In the genomic region with DNA sequence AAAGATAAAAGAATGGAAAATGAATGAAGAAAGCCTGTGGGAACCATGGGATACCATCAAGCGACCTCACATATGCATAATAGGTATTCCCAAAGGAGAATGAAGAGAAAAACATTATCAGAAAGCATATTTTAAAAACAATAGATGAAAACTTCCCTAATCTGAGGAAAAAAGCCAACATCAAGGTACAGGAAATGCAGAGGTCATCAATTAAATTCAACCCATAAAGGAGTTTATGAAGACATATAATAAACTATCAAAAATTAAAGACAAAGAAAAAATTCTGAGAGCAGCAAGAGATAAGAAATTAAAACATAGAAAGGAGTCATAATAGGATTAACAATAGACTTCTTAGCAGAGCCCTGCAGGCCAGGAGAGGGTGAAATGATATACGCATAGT, we compare ENCODE assay signal across 20 cellular contexts.
A peak's percentile ranks its signal among the peaks of the same experiment; 100 is the strongest.
DNase-seq lines count a peak whose midpoint lies in the region; ATAC-seq, FAIRE-seq and TF ChIP-seq lines count a peak whose summit lies in the region.
"Had no signal": no experiment of that assay in that cellular context is flagged by ENCODE, and none has a peak within 500 bp of the region (broad histone marks: within the 10 kb centered on the region; RNA-seq: fewer than 3 reads in every experiment).

No MANE protein-coding gene starts in this region.

- H3K36me3 Mint-ChIP-seq in astrocyte (ENCODE audit: low read depth, unreplicated experiment) = no peaks in the 10 kb centered on the region
- no peaks in the 10 kb centered on the region for H3K36me3 Mint-ChIP-seq in T-helper 2 cell treated with Interferon-gamma antibody and Interleukin-4, amounts not matched to agents 5 μg/mL and 100 μg/mL, for 36 hours (ENCODE audit: low read depth)
- H3K36me3 Mint-ChIP-seq: CD4-positive, alpha-beta memory T cell had no signal

- WGBS in HepG2 (ENCODE audit: low lambda C conversion rate) = 40% methylated on average over 2 of the region's 2 CpGs
- WGBS in right lobe of liver (ENCODE audit: insufficient coverage, low coverage, low lambda C conversion rate, missing lambda C conversion rate) = 38% methylated on average over 2 of the region's 2 CpGs

- TF ChIP-seq POLR2A in HepG2 (IDR thresholded peaks at IDR 0.05; ENCODE audit: insufficient read depth in 1 of 2, low read depth in 2 of 2, low read length in 2 of 2) = no peak
- TF ChIP-seq POLR2A in right lobe of liver (IDR thresholded peaks at IDR 0.05) = no peak
- TF ChIP-seq POLR2A in Peyer's patch (IDR thresholded peaks at IDR 0.05) = no peak

- H3K4me2 ChIP-seq in HepG2 (ENCODE audit: low read depth, low read length) = no peak overlapping the region
- H3K4me2 ChIP-seq in astrocyte (ENCODE audit: low read length) = no peak overlapping the region

- no peaks in the 10 kb centered on the region for H3K4me1 ChIP-seq in HepG2 (ENCODE audit: insufficient read depth, low read length)
- no peaks in the 10 kb centered on the region for H3K4me1 ChIP-seq in right lobe of liver
- H3K4me1 ChIP-seq in HUES48 (ENCODE audit: control insufficient read depth, insufficient read depth, low read length) = peaks cover 24% of the 10 kb centered on the region
- peaks cover 30% of the 10 kb centered on the region for H3K4me1 ChIP-seq in astrocyte (ENCODE audit: insufficient read depth, low read length)
- no peaks in the 10 kb centered on the region for H3K4me1 ChIP-seq in Peyer's patch

- H3K9ac ChIP-seq in HepG2 (ENCODE audit: insufficient read depth, low read depth, low read length) (no peak overlapping the region), HUES48 (ENCODE audit: low read depth, low read length) (no peak overlapping the region), astrocyte (ENCODE audit: low read length) (no peak overlapping the region)

- H3K9me3 Mint-ChIP-seq in astrocyte (ENCODE audit: unreplicated experiment) = peaks cover 6% of the 10 kb centered on the region
- peaks cover 7% of the 10 kb centered on the region for H3K9me3 Mint-ChIP-seq in T-helper 2 cell treated with Interferon-gamma antibody and Interleukin-4, amounts not matched to agents 5 μg/mL and 100 μg/mL, for 36 hours

- no peak overlapping the region for H3K4me3 Mint-ChIP-seq in astrocyte (ENCODE audit: unreplicated experiment)
- no peak overlapping the region for H3K4me3 Mint-ChIP-seq in T-helper 2 cell treated with Interferon-gamma antibody and Interleukin-4, amounts not matched to agents 5 μg/mL and 100 μg/mL, for 36 hours
- H3K4me3 Mint-ChIP-seq: CD4-positive, alpha-beta memory T cell had no signal

- intact Hi-C loops in HepG2 (cut with micrococcal nuclease; ENCODE audit: unreplicated experiment) (no loop called here), right lobe of liver (cut with DNase I) (no loop called here)

- H3K9me3 ChIP-seq in HepG2 (ENCODE audit: low read length) (peaks cover 70% of the 10 kb centered on the region), right lobe of liver (no peaks in the 10 kb centered on the region), HUES48 (ENCODE audit: control insufficient read depth, insufficient read depth, low read length) (peaks cover 2% of the 10 kb centered on the region; the same call in 1 of the 2 replicates), astrocyte (ENCODE audit: insufficient read depth, low read depth, low read length) (no peaks in the 10 kb centered on the region), Peyer's patch (peaks cover 0 to 5% (median 0%) of the 10 kb centered on the region in 4 donors)

- H2AFZ ChIP-seq in HepG2 (ENCODE audit: low read length) = no peak overlapping the region
- H2AFZ ChIP-seq in astrocyte (ENCODE audit: low read depth, low read length) = no peak overlapping the region

- H3K4me3 ChIP-seq in HepG2 (replicated peaks in 1 of 3; ENCODE audit: insufficient read depth in 1 of 3, low read depth in 2 of 3, low read length in 3 of 3) = no peak overlapping the region
- no peak overlapping the region for H3K4me3 ChIP-seq in right lobe of liver
- H3K4me3 ChIP-seq in HUES48 (ENCODE audit: low read depth, low read length) = no peak overlapping the region
- no peak overlapping the region for H3K4me3 ChIP-seq in astrocyte (ENCODE audit: insufficient read depth, low read depth, low read length)
- H3K4me3 ChIP-seq in Peyer's patch = no peak overlapping the region

- BruUV-seq in HepG2 (replicated peaks; lab: Mats Ljungman, UMichigan) = no TSS peak

- H3K27me3 ChIP-seq in HepG2 (ENCODE audit: control insufficient read depth in 1 of 2, insufficient read depth in 2 of 2, low read length in 2 of 2) (no peaks in the 10 kb centered on the region), right lobe of liver (no peaks in the 10 kb centered on the region), HUES48 (ENCODE audit: control insufficient read depth, insufficient read depth, low read length) (no peaks in the 10 kb centered on the region), astrocyte (ENCODE audit: insufficient read depth, low read length) (no peaks in the 10 kb centered on the region), Peyer's patch (no peaks in the 10 kb centered on the region)

- H3K4me1 Mint-ChIP-seq in astrocyte (ENCODE audit: low read depth, unreplicated experiment) = peaks cover 55% of the 10 kb centered on the region
- no peaks in the 10 kb centered on the region for H3K4me1 Mint-ChIP-seq in T-helper 2 cell treated with Interferon-gamma antibody and Interleukin-4, amounts not matched to agents 5 μg/mL and 100 μg/mL, for 36 hours (ENCODE audit: low read depth)
- H3K4me1 Mint-ChIP-seq: CD4-positive, alpha-beta memory T cell had no signal

- POLR2A ChIA-PET in HepG2 (lab: Yijun Ruan, JAX) = no interaction called here

- H3K27ac ChIP-seq in HepG2 (ENCODE audit: extremely low read length, insufficient read depth, low read length) = no peak overlapping the region
- H3K27ac ChIP-seq in right lobe of liver = no peak overlapping the region
- peak overlapping the region; percentile 31 for H3K27ac ChIP-seq in HUES48 (ENCODE audit: low read depth, low read length)
- H3K27ac ChIP-seq in astrocyte (ENCODE audit: low read depth, low read length) = no peak overlapping the region
- H3K27ac ChIP-seq in Peyer's patch = no peak overlapping the region
- H3K27ac ChIP-seq: 22Rv1 had no signal

- no peak for FAIRE-seq in HepG2 (lab: Jason Lieb, UNC)
- FAIRE-seq in astrocyte (lab: Jason Lieb, UNC) = peak; percentile 47
- FAIRE-seq: A204.1, GM12891, H1 had no signal

- CTCF ChIA-PET in HepG2 (lab: Yijun Ruan, JAX; ENCODE audit: low intra/inter-chr PET ratio, low total read pairs) = no interaction called here

- H3K79me2 ChIP-seq in HepG2 (ENCODE audit: insufficient read depth, low read length) (no peaks in the 10 kb centered on the region), astrocyte (ENCODE audit: insufficient read depth, low read length) (no peaks in the 10 kb centered on the region)

- TF ChIP-seq RAD21 in HepG2 (CRISPR knock-in tag; IDR thresholded peaks at IDR 0.05) = no peak

- no peak overlapping the region for H3K27ac Mint-ChIP-seq in astrocyte (ENCODE audit: unreplicated experiment)
- H3K27ac Mint-ChIP-seq in T-helper 2 cell treated with Interferon-gamma antibody and Interleukin-4, amounts not matched to agents 5 μg/mL and 100 μg/mL, for 36 hours = no peak overlapping the region

- H4K20me1 ChIP-seq in HepG2 (ENCODE audit: insufficient read depth, low read length) (no peaks in the 10 kb centered on the region), astrocyte (ENCODE audit: insufficient read depth, low read length) (no peaks in the 10 kb centered on the region)

- H3K27me3 Mint-ChIP-seq in astrocyte (ENCODE audit: low read depth, unreplicated experiment) = no peaks in the 10 kb centered on the region
- H3K27me3 Mint-ChIP-seq in T-helper 2 cell treated with Interferon-gamma antibody and Interleukin-4, amounts not matched to agents 5 μg/mL and 100 μg/mL, for 36 hours (ENCODE audit: low read depth) = no peaks in the 10 kb centered on the region

- H3K36me3 ChIP-seq in HepG2 (replicated peaks in 1 of 2; ENCODE audit: control insufficient read depth in 1 of 2, insufficient read depth in 2 of 2, low read length in 2 of 2) (no peaks in the 10 kb centered on the region), right lobe of liver (no peaks in the 10 kb centered on the region), HUES48 (ENCODE audit: control insufficient read depth, insufficient read depth, low read length) (no peaks in the 10 kb centered on the region), astrocyte (ENCODE audit: insufficient read depth, low read length) (no peaks in the 10 kb centered on the region), Peyer's patch (no peaks in the 10 kb centered on the region)

- no peak for TF ChIP-seq EP300 in HepG2 (IDR thresholded peaks at IDR 0.05; ENCODE audit: low read depth in 2 of 2, low read length in 2 of 2)
- no peak for TF ChIP-seq EP300 in HepG2 (CRISPR knock-in tag; IDR thresholded peaks at IDR 0.05; ENCODE audit: borderline replicate concordance)

- DNase-seq in HepG2 (ENCODE audit: low spot score) (no peak), right lobe of liver (no peak), astrocyte (ENCODE audit: low read depth) (no peak), Peyer's patch (no peak), iPS-NIHi11 (ENCODE audit: low spot score) (no peak)
- no peak for DNase-seq in T-helper 2 cell treated with Interferon-gamma antibody and Interleukin-4, amounts not matched to agents 5 μg/mL and 100 μg/mL, for 36 hours (ENCODE audit: low spot score)
- DNase-seq: C1 segment of cervical spinal cord; Calu3; CD4-positive, alpha-beta memory T cell; COR-L47; DMS53; DMS79 treated with DMSO at 0.1 percent for 48 hours; GF-D8; H7 had no signal

- TF ChIP-seq CTCF in HepG2 (CRISPR knock-in tag; IDR thresholded peaks at IDR 0.05) (no peak), right lobe of liver (IDR thresholded peaks at IDR 0.05) (no peak), astrocyte (IDR thresholded peaks at IDR 0.05; ENCODE audit: insufficient read depth, low read depth, low read length) (no peak), Peyer's patch (IDR thresholded peaks at IDR 0.05) (no peak)

- in situ Hi-C loops in HepG2 (cut with HindIII; ENCODE audit: extremely low pct_ligation_motif_present, low pct_unique_long_range_greater_than_20kb) = no loop called here

- ATAC-seq in HepG2 (no peak), right lobe of liver (no peak)
- ATAC-seq: HCT116 had no signal

TF ChIP-seq in HepG2, 621 proteins besides CTCF, POLR2A, EP300 and RAD21:
- TF ChIP-seq MAFF (IDR thresholded peaks at IDR 0.05; ENCODE audit: low read depth, low read length) (peak; percentile 36; the same call in 1 of the 2 replicates), ZNF616 (CRISPR knock-in tag; IDR thresholded peaks at IDR 0.05; ENCODE audit: low read depth) (no peak), MAFK (conservative IDR thresholded peaks at IDR 0.05 in 1 of 2, IDR thresholded peaks at IDR 0.05 in 1 of 2; ENCODE audit: low read length in 2 of 2) (peak in 1 of 2 experiments; percentile 53; a peak in 3 of 4 replicates)
